ENCODE assay signal across 33 cellular contexts in genomic region chr1:48582408-48582807, GRCh38.
"Had no signal": no experiment of that assay in that cellular context is flagged by ENCODE, and none has a peak within 500 bp of the region (broad histone marks: within the 10 kb centered on the region; RNA-seq: fewer than 3 reads in every experiment).

No MANE protein-coding gene starts in this region.

- ATAC-seq: activated CD8-positive, alpha-beta T cell treated with anti-CD3 and anti-CD28 coated beads for 36 hours; activated naive CD4-positive, alpha-beta T cell treated with anti-CD3 and anti-CD28 coated beads, Interleukin-2, amount 50 U/mL, for 72 hours; activated T-cell treated with anti-CD3 and anti-CD28 coated beads, Interleukin-2, amount 50 U/mL, for 4 hours; activated T-cell treated with anti-CD3 and anti-CD28 coated beads, Interleukin-2, amount 50 U/mL, for 72 hours; activated T-helper 17 cell treated with anti-CD3 and anti-CD28 coated beads, Interleukin-2, amount 50 U/mL, for 72 hours; body of pancreas; T-helper 17 cell had no signal

- H3K4me3 ChIP-seq: adrenal gland, body of pancreas, breast epithelium, cardiac muscle cell had no signal

- FAIRE-seq: astrocyte, TTC549 had no signal

- DNase-seq: activated B cell treated with CpG ODN at 0.5 μM for 24 hours; activated CD4-positive, alpha-beta memory T cell treated with anti-CD3 and anti-CD28 coated beads for 36 hours; activated CD4-positive, alpha-beta T cell treated with anti-CD3 and anti-CD28 coated beads for 4 hours; activated CD4-positive, alpha-beta T cell treated with anti-CD3 and anti-CD28 coated beads, Interleukin-2, amount 10 ng/mL, durations not matched to agents 24 days and 14 days; activated CD4-positive, alpha-beta T cell treated with anti-CD3 and anti-CD28 coated beads, Interleukin-2, amount 50 U/mL, for 1 hour; activated CD4-positive, alpha-beta T cell treated with anti-CD3 and anti-CD28 coated beads, Interleukin-2, amount 50 U/mL, for 4 hours; activated CD4-positive, CD25-positive, alpha-beta regulatory T cell treated with anti-CD3 and anti-CD28 coated beads, Interleukin-2, amount 50 U/mL, for 72 hours; activated CD8-positive, alpha-beta memory T cell treated with anti-CD3 and anti-CD28 coated beads, Interleukin-2, amount 50 U/mL, for 4 hours; activated CD8-positive, alpha-beta T cell treated with anti-CD3 and anti-CD28 coated beads for 36 hours; activated effector memory CD4-positive, alpha-beta T cell treated with anti-CD3 and anti-CD28 coated beads, Interleukin-2, amount 50 U/mL, for 16 hours; activated gamma-delta T cell treated with Interleukin-2 at 50 U/mL for 16 hours; activated naive CD4-positive, alpha-beta T cell; activated naive CD4-positive, alpha-beta T cell treated with anti-CD3 and anti-CD28 coated beads for 36 hours; activated naive CD4-positive, alpha-beta T cell treated with anti-CD3 and anti-CD28 coated beads, Interleukin-2, amount 50 U/mL, for 16 hours; activated naive CD8-positive, alpha-beta T cell treated with anti-CD3 and anti-CD28 coated beads for 36 hours; activated T-cell treated with anti-CD3 and anti-CD28 coated beads for 4 hours; activated T-cell treated with anti-CD3 and anti-CD28 coated beads, Interleukin-2, amount 50 U/mL, for 1 hour; activated T-cell treated with anti-CD3 and anti-CD28 coated beads, Interleukin-2, amount 50 U/mL, for 4 hours; activated T-cell treated with anti-CD3 and anti-CD28 coated beads, Interleukin-2, amount 50 U/mL, for 72 hours; adrenal gland; amniotic stem cell; aorta; body of pancreas; brain microvascular endothelial cell; caudate nucleus; cerebellar nuclear complex; T-helper 17 cell had no signal

- H3K36me3 ChIP-seq: adrenal gland, brain microvascular endothelial cell, breast epithelium, cardiac muscle cell had no signal

- H3K27me3 ChIP-seq: adrenal gland, body of pancreas, brain microvascular endothelial cell, breast epithelium had no signal
